22 cellular contexts compared by ENCODE assay signal in the genomic region with DNA sequence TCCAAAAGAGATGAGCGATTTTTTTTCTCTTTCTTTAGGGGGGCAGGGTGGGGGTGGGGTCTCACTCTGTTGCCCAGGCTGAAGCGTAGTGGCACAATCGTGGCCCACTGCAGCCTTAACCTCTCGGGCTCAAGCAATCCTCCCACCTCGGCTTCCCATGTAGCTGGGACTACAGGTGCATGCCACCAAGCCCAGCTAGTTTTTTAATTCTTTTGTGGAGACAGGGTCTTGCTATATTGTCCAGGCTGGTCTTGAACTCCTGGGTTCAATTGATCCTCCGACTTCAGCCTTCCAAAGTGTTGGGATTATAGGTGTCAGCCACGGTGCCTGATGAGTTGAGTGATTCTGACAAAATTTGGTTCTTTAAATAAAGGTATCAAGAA.
DNase-seq lines count a peak whose midpoint lies in the region; ATAC-seq and TF ChIP-seq lines count a peak whose summit lies in the region.
"Had no signal": no experiment of that assay in that cellular context is flagged by ENCODE, and none has a peak within 500 bp of the region (broad histone marks: within the 10 kb centered on the region; RNA-seq: fewer than 3 reads in every experiment).

No MANE protein-coding gene starts in this region.

- H3K4me2 ChIP-seq in parathyroid adenoma (ENCODE audit: low read length): peak overlapping the region; percentile 22
- H3K4me2 ChIP-seq: BLaER1 had no signal

- intact Hi-C loops in adrenal gland (cut with DNase I): no loop called here

- TF ChIP-seq CTCF in adrenal gland (IDR thresholded peaks at IDR 0.05): no peak
- no peak for TF ChIP-seq CTCF in parathyroid adenoma (IDR thresholded peaks at IDR 0.05)
- no peak for TF ChIP-seq CTCF in coronary artery (IDR thresholded peaks at IDR 0.05)

- no peaks in the 10 kb centered on the region for H3K36me3 ChIP-seq in adrenal gland (replicated peaks in 1 of 2)
- no peaks in the 10 kb centered on the region for H3K36me3 ChIP-seq in parathyroid adenoma (ENCODE audit: control insufficient read depth, insufficient read depth, low read length)
- H3K36me3 ChIP-seq: BE2C, BLaER1 had no signal

- H3K27me3 ChIP-seq in adrenal gland (no peaks in the 10 kb centered on the region), parathyroid adenoma (ENCODE audit: control insufficient read depth, insufficient read depth, low read length) (no peaks in the 10 kb centered on the region)
- H3K27me3 ChIP-seq: BE2C, BLaER1 had no signal

- H3K4me1 ChIP-seq in adrenal gland (replicated peaks in 1 of 2) (no peaks in the 10 kb centered on the region), parathyroid adenoma (peaks cover 3% of the 10 kb centered on the region)
- H3K4me1 ChIP-seq: BE2C had no signal

- H3K9ac ChIP-seq in parathyroid adenoma: no peak overlapping the region
- H3K9ac ChIP-seq: BLaER1 had no signal

- WGBS in adrenal gland, 4 donors: 75 to 82% (median 79%) methylated on average over 6 to 7 of the region's 7 CpGs

- ATAC-seq in GM21360 (IDR thresholded peaks at IDR 0.05; ENCODE audit: unreplicated experiment): no peak
- ATAC-seq: GM12878 had no signal

- H3K79me2 ChIP-seq in parathyroid adenoma: no peaks in the 10 kb centered on the region

- H2AFZ ChIP-seq in parathyroid adenoma: no peak overlapping the region

- H3K9me3 ChIP-seq in adrenal gland (replicated peaks in 1 of 3) (no peaks in the 10 kb centered on the region), parathyroid adenoma (ENCODE audit: control insufficient read depth, low read length) (no peaks in the 10 kb centered on the region)
- H3K9me3 ChIP-seq: BE2C, BLaER1 had no signal

- TF ChIP-seq POLR2A in adrenal gland (IDR thresholded peaks at IDR 0.05): no peak

- no peak overlapping the region for H3K4me3 ChIP-seq in adrenal gland
- H3K4me3 ChIP-seq in parathyroid adenoma (ENCODE audit: low read depth, low read length): no peak overlapping the region
- no peak overlapping the region for H3K4me3 ChIP-seq in coronary artery
- H3K4me3 ChIP-seq: BLaER1, GM12878 had no signal

- DNase-seq in adrenal gland: no peak
- DNase-seq in coronary artery (ENCODE audit: low spot score): no peak
- DNase-seq in dedifferentiated amniotic fluid mesenchymal stem cell (ENCODE audit: extremely low spot score): no peak
- DNase-seq: 8988T; ACHN; BE2C; C1 segment of cervical spinal cord; CD4-positive, alpha-beta memory T cell; CD4-positive, CD25-positive, alpha-beta regulatory T cell; CD8-positive, alpha-beta memory T cell; COR-L47; DMS 273 treated with DMSO at 0.1 percent for 48 hours; DMS153; DMS53; DMS79; DND-41; EL; GDM1 had no signal

- H3K27ac ChIP-seq in adrenal gland (peak overlapping the region in 3 of 5 donors; percentile 25 to 53 (median 38)), parathyroid adenoma (no peak overlapping the region), coronary artery (no peak overlapping the region)
- H3K27ac ChIP-seq: BLaER1 had no signal

Comparison
In these comparisons a context has a peak if more than half of its experiments do, and no peak if none do; other contexts are left out.
1. H3K27ac ChIP-seq: peak in adrenal gland (3 of 5); none in parathyroid adenoma (single experiment) and coronary artery (0 of 2).